Comparison of ENCODE assay signal across 9 cellular contexts in genomic region chr17:48816438-48816773, GRCh38. TPM values are rescaled to one million over a fixed set of nuclear protein-coding genes. Genes with fewer than 3 reads are reported as not detected.
DNase-seq lines count a peak whose midpoint lies in the region; ATAC-seq and TF ChIP-seq lines count a peak whose summit lies in the region.
"Had no signal": no experiment of that assay in that cellular context is flagged by ENCODE, and none has a peak within 500 bp of the region (broad histone marks: within the 10 kb centered on the region; RNA-seq: fewer than 3 reads in every experiment).

No MANE protein-coding gene starts in this region.

- H3K9me3 Mint-ChIP-seq in CD4-positive, alpha-beta T cell = no peaks in the 10 kb centered on the region
- no peaks in the 10 kb centered on the region for H3K9me3 Mint-ChIP-seq in neural crest cell

- H3K4me3 Mint-ChIP-seq in CD4-positive, alpha-beta T cell = peak overlapping the region; percentile 50
- H3K4me3 Mint-ChIP-seq in neural crest cell = peak overlapping the region; percentile 43

- TF ChIP-seq CTCF in CD4-positive, alpha-beta T cell (IDR thresholded peaks at IDR 0.05) = no peak
- TF ChIP-seq CTCF in Loucy (conservative IDR thresholded peaks at IDR 0.05; ENCODE audit: low read length) (no peak), dorsolateral prefrontal cortex (IDR thresholded peaks at IDR 0.05 in 54 of 56, conservative IDR thresholded peaks at IDR 0.05 in 2 of 56; ENCODE audit: low read depth in 1 of 56, partially characterized antibody in 56 of 56) (no peak), neural crest cell (conservative IDR thresholded peaks at IDR 0.05) (no peak)

- peak overlapping the region; percentile 96 for H3K4me2 ChIP-seq in Loucy (ENCODE audit: low read depth, low read length, poor library complexity, severe bottlenecking)

- CTCF ChIA-PET in CD4-positive, alpha-beta T cell (lab: Charles Lee) = interaction anchor here (1.0 to 9.1 kb wide), 4 partner anchors 63 to 91 kb away, joined by 3 to 115 read pairs (median 10); no protein-coding TSS in a partner anchor

- peaks cover 16% of the 10 kb centered on the region for H3K27me3 ChIP-seq in CD4-positive, alpha-beta T cell (ENCODE audit: control insufficient read depth, insufficient read depth, low read length)
- H3K27me3 ChIP-seq in Loucy (ENCODE audit: insufficient read depth, low read length, poor library complexity, severe bottlenecking) (no peaks in the 10 kb centered on the region), dorsolateral prefrontal cortex (peaks cover 0 to 22% (median 0%) of the 10 kb centered on the region in 45 donors)

- H3K9me3 ChIP-seq in CD4-positive, alpha-beta T cell (ENCODE audit: control insufficient read depth, low read length) = no peaks in the 10 kb centered on the region
- H3K9me3 ChIP-seq in Loucy (ENCODE audit: insufficient read depth, low read depth, low read length) = no peaks in the 10 kb centered on the region

- intact Hi-C loops in CD4-positive, alpha-beta T cell (cut with DNase I, micrococcal nuclease) = no loop called here
- intact Hi-C loops in dorsolateral prefrontal cortex (cut with DNase I) = loop anchor here in 1 of 2 donors (10.0 kb wide), 1 partner anchor 128 kb away; the partner anchor contains the start of gene SNF8
- intact Hi-C loops in left colon (cut with DNase I, micrococcal nuclease) = no loop called here

- peaks cover 9% of the 10 kb centered on the region; the same call in 1 of the 2 replicates for H3F3A ChIP-seq in Loucy (ENCODE audit: low read depth)

- no peak for DNase-seq in CD4-positive, alpha-beta T cell
- DNase-seq in dorsolateral prefrontal cortex = no peak
- no peak for DNase-seq in neural crest cell (ENCODE audit: low read depth, low spot score)
- no peak for DNase-seq in left colon
- no peak for DNase-seq in AG08395 (ENCODE audit: low spot score)
- DNase-seq in glomerular visceral epithelial cell (ENCODE audit: extremely low spot score) = no peak
- no peak for DNase-seq in amniotic stem cell (lab: John Stamatoyannopoulos, UW)
- DNase-seq: cerebellar nuclear complex had no signal

- H3K4me1 Mint-ChIP-seq in CD4-positive, alpha-beta T cell (ENCODE audit: low read depth) = peaks cover 22% of the 10 kb centered on the region
- peaks cover 24% of the 10 kb centered on the region for H3K4me1 Mint-ChIP-seq in neural crest cell

- peak overlapping the region; percentile 80 for H2AFZ ChIP-seq in Loucy (ENCODE audit: low read length)

- no peak overlapping the region for H3K27ac ChIP-seq in CD4-positive, alpha-beta T cell (ENCODE audit: low read depth, low read length)
- H3K27ac ChIP-seq in dorsolateral prefrontal cortex = peak overlapping the region in 9 of 59 donors; percentile 17 to 56 (median 36)

- H3K4me3 ChIP-seq in Loucy (ENCODE audit: low read length, poor library complexity, severe bottlenecking) (peak overlapping the region; percentile 73), dorsolateral prefrontal cortex (peak overlapping the region in 58 of 59 donors; percentile 18 to 67 (median 54))

- POLR2A ChIA-PET in CD4-positive, alpha-beta T cell (lab: Charles Lee) = interaction anchor here (0.8 to 1.5 kb wide), 4 partner anchors 14 to 92 kb away, joined by 3 to 5 read pairs (median 3); partner anchors contain the start of gene CALCOCO2

- H3K27ac Mint-ChIP-seq in CD4-positive, alpha-beta T cell = no peak overlapping the region
- H3K27ac Mint-ChIP-seq in neural crest cell (ENCODE audit: unreplicated experiment) = no peak overlapping the region

- H3K27me3 Mint-ChIP-seq in CD4-positive, alpha-beta T cell = peaks cover 71% of the 10 kb centered on the region
- peaks cover 85% of the 10 kb centered on the region for H3K27me3 Mint-ChIP-seq in neural crest cell (ENCODE audit: low read depth)

- peak overlapping the region; percentile 43 for H3K9ac ChIP-seq in Loucy (ENCODE audit: low read depth, low read length, poor library complexity, severe bottlenecking)

- no peaks in the 10 kb centered on the region for H3K36me3 ChIP-seq in Loucy (ENCODE audit: insufficient read depth, low read length)

- no peaks in the 10 kb centered on the region for H3K9me2 ChIP-seq in Loucy (replicated peaks; ENCODE audit: low read depth, low read length)

- H3K4me1 ChIP-seq in Loucy (ENCODE audit: insufficient read depth, low read length, poor library complexity, severe bottlenecking) = peaks cover 12% of the 10 kb centered on the region

- ATAC-seq in CD4-positive, alpha-beta T cell (ENCODE audit: poor library complexity) = no peak
- ATAC-seq in left colon = no peak

- no peaks in the 10 kb centered on the region for H4K20me1 ChIP-seq in Loucy (ENCODE audit: insufficient read depth, low read length, poor library complexity, severe bottlenecking)

- no peaks in the 10 kb centered on the region for H3K36me3 Mint-ChIP-seq in CD4-positive, alpha-beta T cell (ENCODE audit: low read depth)
- no peaks in the 10 kb centered on the region for H3K36me3 Mint-ChIP-seq in neural crest cell (ENCODE audit: low read depth)

- H3K79me2 ChIP-seq in Loucy (ENCODE audit: insufficient read depth, low read length) = no peaks in the 10 kb centered on the region

RNA-seq across cellular contexts. Expression of gene TTLL6, which starts 0.6 kb away (rescaled TPM):
- total RNA-seq in CD4-positive, alpha-beta T cell = not detected
- total RNA-seq in dorsolateral prefrontal cortex = 1 to 10 TPM in 101 of 120 experiments, under 1 TPM in 19; 0.25 to 5.6 (median 1.7) TPM
- total RNA-seq in neural crest cell = 0.65 and 0.68 TPM in 2 replicates
- total RNA-seq in left colon = 10 to 100 TPM in 1 of 2 donors, 1 to 10 TPM in 1; 4.9 to 14.3 TPM

RNA-seq across cellular contexts. Expression of gene CALCOCO2, which starts 14.4 kb away (rescaled TPM):
- total RNA-seq in CD4-positive, alpha-beta T cell = 100 to 1,000 TPM; 140 to 142 TPM
- total RNA-seq in dorsolateral prefrontal cortex (100 to 1,000 TPM; 103 to 225 (median 157) TPM), neural crest cell (35.4 and 35.7 TPM in 2 replicates), left colon (100 to 1,000 TPM; 208 to 215 TPM)
